27 cellular contexts compared by ENCODE assay signal in the genomic region with DNA sequence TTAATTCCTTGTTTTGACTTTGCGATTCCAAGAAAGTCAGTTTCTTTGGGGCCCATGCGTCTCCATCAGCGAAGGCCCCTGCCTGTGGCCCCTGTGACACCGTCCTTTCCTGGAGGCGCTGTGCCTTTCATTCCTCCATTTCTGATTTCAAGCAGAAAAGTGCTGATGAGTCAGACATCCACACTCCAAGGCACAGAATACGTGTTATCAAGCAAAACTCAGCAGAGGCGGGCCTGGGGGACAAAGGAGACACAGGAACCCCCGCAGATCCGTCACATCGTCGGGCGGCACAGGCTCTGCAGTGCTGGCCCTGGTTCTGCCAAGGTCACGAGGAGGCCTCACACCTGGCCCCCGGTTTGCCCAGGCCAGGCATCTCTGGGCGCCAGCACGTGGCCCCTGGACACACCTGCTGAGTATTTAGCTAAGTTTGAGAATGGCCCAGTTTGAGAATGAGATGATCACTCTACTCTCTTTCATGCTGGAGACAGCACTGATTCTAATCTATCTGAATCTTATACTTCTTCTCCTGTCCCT. TPM values are rescaled to one million over a fixed set of nuclear protein-coding genes. Genes with fewer than 3 reads are reported as not detected.
DNase-seq lines count a peak whose midpoint lies in the region; ATAC-seq and TF ChIP-seq lines count a peak whose summit lies in the region.
"Had no signal": no experiment of that assay in that cellular context is flagged by ENCODE, and none has a peak within 500 bp of the region (broad histone marks: within the 10 kb centered on the region; RNA-seq: fewer than 3 reads in every experiment).

No MANE protein-coding gene starts in this region.

- H3F3A ChIP-seq in GM23338 (replicated peaks; ENCODE audit: low read depth) = peaks cover 22% of the 10 kb centered on the region

- no peaks in the 10 kb centered on the region for H3K79me2 ChIP-seq in GM23338 (replicated peaks; ENCODE audit: insufficient read depth)

- intact Hi-C loops in transverse colon (cut with DNase I; ENCODE audit: low total_unique reads) = no loop called here

- DNase-seq in GM23338 (ENCODE audit: low spot score) (no peak), T-cell (no peak), tibial nerve (ENCODE audit: low spot score in 2 of 2) (no peak), transverse colon (no peak), medulla oblongata (ENCODE audit: extremely low spot score) (no peak)
- DNase-seq: activated CD4-positive, alpha-beta T cell treated with anti-CD3 and anti-CD28 coated beads, Interleukin-2, amount 10 ng/mL, durations not matched to agents 24 days and 14 days; activated naive CD4-positive, alpha-beta T cell treated with anti-CD3 and anti-CD28 coated beads for 36 hours; amygdala; DMS53; heart right ventricle; MV-4-11; NCI-H1436; NCI-H226; NCI-H69; psoas muscle; WERI-Rb-1 had no signal

- TF ChIP-seq CTCF in GM23338 (conservative IDR thresholded peaks at IDR 0.05; ENCODE audit: low read depth in 2 of 2) (no peak), tibial nerve (IDR thresholded peaks at IDR 0.05) (no peak), transverse colon (IDR thresholded peaks at IDR 0.05) (no peak)

- H2AFZ ChIP-seq in GM23338 (peak overlapping the region; percentile 73; the same call in 1 of the 2 replicates), neuron (ENCODE audit: low read depth, low read length) (peak overlapping the region; percentile 22)

- H3K27me3 Mint-ChIP-seq in GM23338 (ENCODE audit: insufficient read depth, low read depth, poor library complexity) (peaks cover 75% of the 10 kb centered on the region), T-cell (peaks cover 72 to 78% of the 10 kb centered on the region in 2 donors)

- no peaks in the 10 kb centered on the region for H3K9me3 ChIP-seq in iPS-18a (ENCODE audit: control insufficient read depth, low read depth, low read length)
- no peaks in the 10 kb centered on the region for H3K9me3 ChIP-seq in neuron (ENCODE audit: low read length)
- no peaks in the 10 kb centered on the region for H3K9me3 ChIP-seq in tibial nerve
- no peaks in the 10 kb centered on the region for H3K9me3 ChIP-seq in transverse colon
- H3K9me3 ChIP-seq: heart right ventricle, psoas muscle had no signal

- ATAC-seq in GM23338 (no peak; the same call in 2 of the 3 replicates), T-cell (replicated peaks in 1 of 4) (no peak), HG03045 (IDR thresholded peaks at IDR 0.05; ENCODE audit: unreplicated experiment) (no peak)
- ATAC-seq: psoas muscle, Right ventricle myocardium inferior, sciatic nerve had no signal

- peak overlapping the region; percentile 55 for H3K4me3 ChIP-seq in GM23338
- H3K4me3 ChIP-seq in iPS-18a (ENCODE audit: low read length) = peak overlapping the region; percentile 32
- H3K4me3 ChIP-seq in neuron (ENCODE audit: low read length) = no peak overlapping the region
- no peak overlapping the region for H3K4me3 ChIP-seq in tibial nerve
- no peak overlapping the region for H3K4me3 ChIP-seq in transverse colon
- H3K4me3 ChIP-seq: BLaER1, psoas muscle had no signal

- no peak overlapping the region for H3K9ac ChIP-seq in iPS-18a (ENCODE audit: low read length)
- H3K9ac ChIP-seq: BLaER1 had no signal

- 57 to 59% methylated on average over 16 of the region's 16 CpGs for WGBS in tibial nerve, 2 donors
- WGBS in transverse colon (ENCODE audit: low coverage in 1 of 2), 2 donors = 79 to 92% methylated on average over 4 to 16 of the region's 16 CpGs

- peaks cover 83% of the 10 kb centered on the region for H3K27me3 ChIP-seq in GM23338 (ENCODE audit: insufficient read depth)
- H3K27me3 ChIP-seq in iPS-18a (ENCODE audit: control insufficient read depth, insufficient read depth, low read length) = peaks cover 80% of the 10 kb centered on the region
- H3K27me3 ChIP-seq in neuron (ENCODE audit: insufficient read depth, low read length) = peaks cover 91% of the 10 kb centered on the region
- H3K27me3 ChIP-seq in tibial nerve = peaks cover 3 to 69% of the 10 kb centered on the region in 2 donors
- H3K27me3 ChIP-seq in transverse colon = peaks cover 69% of the 10 kb centered on the region

- H4K20me1 ChIP-seq in GM23338 (replicated peaks; ENCODE audit: insufficient read depth) = peaks cover 5% of the 10 kb centered on the region; the same call in 1 of the 2 replicates
- H4K20me1 ChIP-seq: BLaER1 had no signal

- POLR2A ChIA-PET in T-cell (lab: Charles Lee) = no interaction called here

- H3K27ac ChIP-seq in GM23338 (ENCODE audit: low read depth) (no peak overlapping the region), iPS-18a (ENCODE audit: low read length) (no peak overlapping the region), tibial nerve (no peak overlapping the region), transverse colon (no peak overlapping the region)
- H3K27ac ChIP-seq: BLaER1, heart right ventricle, psoas muscle, WERI-Rb-1 had no signal

- H3K4me2 ChIP-seq in GM23338 = peak overlapping the region; percentile 82
- H3K4me2 ChIP-seq: BLaER1 had no signal

- in situ Hi-C loops in transverse colon (cut with MboI; ENCODE audit: low pct_ligation_motif_present in 1 of 4, low pct_unique_long_range_greater_than_20kb in 1 of 4, low sequenced_read_pairs in 3 of 4) = no loop called here

- peak overlapping the region; percentile 62; the same call in 2 of the 3 replicates for H3K4me3 Mint-ChIP-seq in GM23338
- peak overlapping the region in 2 of 3 donors; percentile 34 to 73 for H3K4me3 Mint-ChIP-seq in T-cell
- H3K4me3 Mint-ChIP-seq: activated CD4-positive, alpha-beta T cell treated with anti-CD3 and anti-CD28 coated beads, Interleukin-2, amount 10 ng/mL, durations not matched to agents 24 days and 14 days; activated naive CD4-positive, alpha-beta T cell treated with anti-CD3 and anti-CD28 coated beads for 36 hours; activated T-helper 1 cell treated with anti-CD3 and anti-CD28 coated beads, Interleukin-12 subunit alpha, Interleukin-12 subunit beta, Interleukin-2, Interleukin-4 antibody, amounts not matched to agents 30 ng/mL and 10 ng/mL and 1 ng/mL, durations not matched to agents 14 hours and 24 hours and 36 hours had no signal

- no peak for TF ChIP-seq POLR2A in tibial nerve (IDR thresholded peaks at IDR 0.05)
- no peak for TF ChIP-seq POLR2A in transverse colon (IDR thresholded peaks at IDR 0.05)

- H3K27ac Mint-ChIP-seq in GM23338 = no peak overlapping the region
- H3K27ac Mint-ChIP-seq in T-cell = no peak overlapping the region
- H3K27ac Mint-ChIP-seq: activated CD4-positive, alpha-beta T cell treated with anti-CD3 and anti-CD28 coated beads, Interleukin-2, amount 10 ng/mL, durations not matched to agents 24 days and 14 days; activated naive CD4-positive, alpha-beta T cell treated with anti-CD3 and anti-CD28 coated beads for 36 hours; activated T-helper 1 cell treated with anti-CD3 and anti-CD28 coated beads, Interleukin-12 subunit alpha, Interleukin-12 subunit beta, Interleukin-2, Interleukin-4 antibody, amounts not matched to agents 30 ng/mL and 10 ng/mL and 1 ng/mL, durations not matched to agents 14 hours and 24 hours and 36 hours had no signal

- no peaks in the 10 kb centered on the region for H3K36me3 ChIP-seq in GM23338 (ENCODE audit: insufficient read depth)
- no peaks in the 10 kb centered on the region for H3K36me3 ChIP-seq in iPS-18a (ENCODE audit: control insufficient read depth, low read depth, low read length)
- no peaks in the 10 kb centered on the region for H3K36me3 ChIP-seq in neuron (ENCODE audit: insufficient read depth, low read length)
- no peaks in the 10 kb centered on the region for H3K36me3 ChIP-seq in tibial nerve
- no peaks in the 10 kb centered on the region for H3K36me3 ChIP-seq in transverse colon
- H3K36me3 ChIP-seq: BLaER1, heart right ventricle, WERI-Rb-1 had no signal

- no peaks in the 10 kb centered on the region for H3K9me2 ChIP-seq in GM23338 (ENCODE audit: insufficient read depth)

- H3K4me1 ChIP-seq in GM23338 (ENCODE audit: insufficient read depth) (peaks cover 35% of the 10 kb centered on the region), iPS-18a (ENCODE audit: control insufficient read depth, low read depth, low read length) (peaks cover 27% of the 10 kb centered on the region), neuron (ENCODE audit: insufficient read depth, low read length) (no peaks in the 10 kb centered on the region), tibial nerve (peaks cover 0 to 23% (median 5%) of the 10 kb centered on the region in 4 donors), transverse colon (peaks cover 0 to 13% (median 6%) of the 10 kb centered on the region in 4 donors)
- H3K4me1 ChIP-seq: BLaER1 had no signal

- TF ChIP-seq EP300 in tibial nerve (IDR thresholded peaks at IDR 0.05) (no peak), transverse colon (IDR thresholded peaks at IDR 0.05; ENCODE audit: low read depth) (no peak)

- H3K4me1 Mint-ChIP-seq in GM23338 (peaks cover 33% of the 10 kb centered on the region), T-cell (peaks cover 9 to 12% (median 11%) of the 10 kb centered on the region in 3 donors)
- H3K4me1 Mint-ChIP-seq: activated CD4-positive, alpha-beta T cell treated with anti-CD3 and anti-CD28 coated beads, Interleukin-2, amount 10 ng/mL, durations not matched to agents 24 days and 14 days had no signal

- H3K36me3 Mint-ChIP-seq in GM23338 (ENCODE audit: low read depth) (peaks cover 5% of the 10 kb centered on the region; the same call in 2 of the 3 replicates), T-cell (no peaks in the 10 kb centered on the region)

- H3K9me3 Mint-ChIP-seq in GM23338 = peaks cover 30% of the 10 kb centered on the region
- no peaks in the 10 kb centered on the region for H3K9me3 Mint-ChIP-seq in T-cell
- H3K9me3 Mint-ChIP-seq: activated naive CD4-positive, alpha-beta T cell treated with anti-CD3 and anti-CD28 coated beads for 36 hours; activated T-helper 1 cell treated with anti-CD3 and anti-CD28 coated beads, Interleukin-12 subunit alpha, Interleukin-12 subunit beta, Interleukin-2, Interleukin-4 antibody, amounts not matched to agents 30 ng/mL and 10 ng/mL and 1 ng/mL, durations not matched to agents 14 hours and 24 hours and 36 hours had no signal

- CTCF ChIA-PET in T-cell (lab: Charles Lee) = no interaction called here

TF ChIP-seq in GM23338, 12 proteins besides CTCF, POLR2A, EP300 and RAD21:
- TF ChIP-seq EZH2 (IDR thresholded peaks at IDR 0.05; ENCODE audit: low read depth, unreplicated experiment) (peak; percentile 38), EZH2phosphoT487 (IDR thresholded peaks at IDR 0.05; ENCODE audit: unreplicated experiment) (no peak)

RNA-seq across cellular contexts. Expression of a gene that starts 7.2 kb away (rescaled TPM):
- total RNA-seq in GM23338 (2014; rRNA removed; shearing (Covaris generic)) = 29.0 and 39.8 TPM in 2 replicates
- 11.0 and 16.9 TPM in 2 replicates for polyA plus RNA-seq in GM23338 (2016; fragmentation: Nextera tagmentation; extraction: Ambion mirVana)
- total RNA-seq in T-cell = under 1 TPM in 3 of 5 donors, not detected in 2; 0.03 to 0.09 (median 0.07) TPM
- not detected for total RNA-seq in tibial nerve
- under 1 TPM in 1 of 4 donors, not detected in 3; 0.16 TPM for total RNA-seq in transverse colon
- total RNA-seq: activated CD4-positive, alpha-beta T cell treated with anti-CD3 and anti-CD28 coated beads, Interleukin-2, amount 10 ng/mL, durations not matched to agents 24 days and 14 days; activated naive CD4-positive, alpha-beta T cell treated with anti-CD3 and anti-CD28 coated beads for 36 hours; activated T-helper 1 cell treated with anti-CD3 and anti-CD28 coated beads, Interleukin-12 subunit alpha, Interleukin-12 subunit beta, Interleukin-2, Interleukin-4 antibody, amounts not matched to agents 30 ng/mL and 10 ng/mL and 1 ng/mL, durations not matched to agents 14 hours and 24 hours and 36 hours; endothelial cell of umbilical vein; G401; LHCN-M2; lung microvascular endothelial cell had no signal
- polyA plus RNA-seq: endothelial cell of umbilical vein had no signal

Comparison
In these comparisons a context has a peak if more than half of its experiments do, and no peak if none do; other contexts are left out.
1. H3K4me3 ChIP-seq: peak in GM23338 (single experiment) and iPS-18a (single experiment); none in neuron (single experiment), tibial nerve (0 of 4) and transverse colon (0 of 4).
2. RNA of a gene that starts 7.2 kb away (total RNA-seq): 29.0 to 39.8 TPM in GM23338; 0.03 to 0.09 TPM in T-cell, not detected in tibial nerve and 0.16 TPM in transverse colon; every median in the first group is over 10 times any median in the second.